In genomic region chr15:87731630-87732029, GRCh38 we compare ENCODE assay signal across 17 cellular contexts.
DNase-seq lines count a peak whose midpoint lies in the region; ATAC-seq and TF ChIP-seq lines count a peak whose summit lies in the region.
"Had no signal": no experiment of that assay in that cellular context is flagged by ENCODE, and none has a peak within 500 bp of the region (broad histone marks: within the 10 kb centered on the region; RNA-seq: fewer than 3 reads in every experiment).

No MANE protein-coding gene starts in this region.

- H3K27me3 ChIP-seq in right atrium auricular region (no peaks in the 10 kb centered on the region), smooth muscle cell (ENCODE audit: low read depth) (peaks cover 7% of the 10 kb centered on the region)
- H3K27me3 ChIP-seq: BLaER1 treated with 17β-estradiol and CSF1 and Interleukin-3, amounts not matched to agents 10 nM and 100 nM had no signal

- H3K4me1 ChIP-seq in right atrium auricular region = peaks cover 0 to 4% of the 10 kb centered on the region in 2 donors
- no peaks in the 10 kb centered on the region for H3K4me1 ChIP-seq in smooth muscle cell (ENCODE audit: low read depth)
- H3K4me1 ChIP-seq: BLaER1 treated with 17β-estradiol and CSF1 and Interleukin-3, amounts not matched to agents 10 nM and 100 nM had no signal

- intact Hi-C loops in Right ventricle myocardium superior (cut with DNase I) = no loop called here
- intact Hi-C loops in left cardiac atrium (cut with DNase I) = no loop called here

- H3K36me3 ChIP-seq in right atrium auricular region (no peaks in the 10 kb centered on the region), smooth muscle cell (ENCODE audit: low read depth) (no peaks in the 10 kb centered on the region)
- H3K36me3 ChIP-seq: BLaER1 treated with 17β-estradiol and CSF1 and Interleukin-3, amounts not matched to agents 10 nM and 100 nM had no signal

- H3K4me2 ChIP-seq in smooth muscle cell = no peak overlapping the region
- H3K4me2 ChIP-seq: BLaER1 treated with 17β-estradiol and CSF1 and Interleukin-3, amounts not matched to agents 10 nM and 100 nM; GM23338 had no signal

- TF ChIP-seq CTCF in right atrium auricular region (IDR thresholded peaks at IDR 0.05) = no peak
- no peak for TF ChIP-seq CTCF in smooth muscle cell (IDR thresholded peaks at IDR 0.05; ENCODE audit: borderline replicate concordance, insufficient read depth, poor library complexity, severe bottlenecking)

- H3K9ac ChIP-seq in smooth muscle cell (ENCODE audit: low read depth) = no peak overlapping the region
- H3K9ac ChIP-seq: BLaER1 treated with 17β-estradiol and CSF1 and Interleukin-3, amounts not matched to agents 10 nM and 100 nM had no signal

- 24% methylated on average over 3 of the region's 3 CpGs for WGBS in smooth muscle cell (ENCODE audit: low lambda C conversion rate)

- H3K9me3 ChIP-seq in right atrium auricular region (no peaks in the 10 kb centered on the region), smooth muscle cell (replicated peaks; ENCODE audit: low read depth) (no peaks in the 10 kb centered on the region)
- H3K9me3 ChIP-seq: BLaER1 treated with 17β-estradiol and CSF1 and Interleukin-3, amounts not matched to agents 10 nM and 100 nM had no signal

- H3K4me3 ChIP-seq in right atrium auricular region = no peak overlapping the region
- no peak overlapping the region for H3K4me3 ChIP-seq in smooth muscle cell
- H3K4me3 ChIP-seq: BLaER1 treated with 17β-estradiol and CSF1 and Interleukin-3, amounts not matched to agents 10 nM and 100 nM; GM23338 had no signal

- ATAC-seq in Right ventricle myocardium superior (ENCODE audit: poor library complexity) (peak; percentile 72), left cardiac atrium (peak; percentile 30 to 47), HG02623 (IDR thresholded peaks at IDR 0.05; ENCODE audit: unreplicated experiment) (no peak), HG02642 (IDR thresholded peaks at IDR 0.05; ENCODE audit: poor library complexity, unreplicated experiment) (no peak)
- ATAC-seq: GM23338 had no signal

- H3K79me2 ChIP-seq in smooth muscle cell (ENCODE audit: low read depth) = no peaks in the 10 kb centered on the region

- H3F3A ChIP-seq in smooth muscle cell (ENCODE audit: low read depth) = no peaks in the 10 kb centered on the region

- H3K27ac ChIP-seq in right atrium auricular region (no peak overlapping the region), smooth muscle cell (ENCODE audit: low read depth) (no peak overlapping the region)
- H3K27ac ChIP-seq: BLaER1 treated with 17β-estradiol and CSF1 and Interleukin-3, amounts not matched to agents 10 nM and 100 nM had no signal

- H2AFZ ChIP-seq in smooth muscle cell (ENCODE audit: low read depth) = peak overlapping the region; percentile 44
- H2AFZ ChIP-seq: GM23338 had no signal

- DNase-seq in Right ventricle myocardium superior (no peak), right atrium auricular region (ENCODE audit: low spot score) (no peak), OCI-M1 (lab: John Stamatoyannopoulos, UW) (peak; percentile 9), left cardiac atrium (no peak), smooth muscle cell (lab: John Stamatoyannopoulos, UW; ENCODE audit: unreplicated experiment) (no peak)
- DNase-seq: 8988T; AML-193; CD4-positive, CD25-positive, alpha-beta regulatory T cell; DMS153; DMS79 treated with DMSO at 0.1 percent for 48 hours; EL; GDM1; H7 had no signal

- no peaks in the 10 kb centered on the region for H4K20me1 ChIP-seq in smooth muscle cell (ENCODE audit: low read depth)
- H4K20me1 ChIP-seq: BLaER1 treated with 17β-estradiol and CSF1 and Interleukin-3, amounts not matched to agents 10 nM and 100 nM had no signal

Comparison
In these comparisons a context has a peak if more than half of its experiments do, and no peak if none do; other contexts are left out.
1. ATAC-seq: peak in Right ventricle myocardium superior (single experiment) and left cardiac atrium (2 of 2); none in HG02623 (single experiment) and HG02642 (single experiment).